In genomic region chr12:21296751-21297406, GRCh38 we compare ENCODE assay signal across 9 cellular contexts. TPM values are rescaled to one million over a fixed set of nuclear protein-coding genes. Genes with fewer than 3 reads are reported as not detected.
A peak's percentile ranks its signal among the peaks of the same experiment; 100 is the strongest.
DNase-seq lines count a peak whose midpoint lies in the region; ATAC-seq and TF ChIP-seq lines count a peak whose summit lies in the region.
"Had no signal": no experiment of that assay in that cellular context is flagged by ENCODE, and none has a peak within 500 bp of the region (broad histone marks: within the 10 kb centered on the region; RNA-seq: fewer than 3 reads in every experiment).

No MANE protein-coding gene starts in this region.

- no peaks in the 10 kb centered on the region for H3K9me3 ChIP-seq in thyroid gland
- H3K9me3 ChIP-seq: SJCRH30 had no signal

- DNase-seq in CD1c-positive myeloid dendritic cell (ENCODE audit: extremely low spot score) (peak; percentile 32), RPMI7951 (ENCODE audit: low read depth) (peak; percentile 13), foreskin keratinocyte (no peak), thyroid gland (peak in 1 of 2 donors; percentile 2)
- no peak for DNase-seq in activated CD8-positive, alpha-beta memory T cell treated with anti-CD3 and anti-CD28 coated beads for 24 hours

- ATAC-seq in GM18499 (IDR thresholded peaks at IDR 0.05; ENCODE audit: insufficient read depth, unreplicated experiment) (peak; percentile 56), HG02938 (IDR thresholded peaks at IDR 0.05; ENCODE audit: unreplicated experiment) (peak; percentile 76), foreskin keratinocyte (peak; percentile 42), HG03045 (IDR thresholded peaks at IDR 0.05; ENCODE audit: unreplicated experiment) (no peak)

- no peak overlapping the region for H3K27ac ChIP-seq in foreskin keratinocyte
- no peak overlapping the region for H3K27ac ChIP-seq in thyroid gland
- H3K27ac ChIP-seq: SJCRH30 had no signal

- H3K27me3 ChIP-seq in foreskin keratinocyte: no peaks in the 10 kb centered on the region
- H3K27me3 ChIP-seq in thyroid gland: no peaks in the 10 kb centered on the region
- H3K27me3 ChIP-seq: SJCRH30 had no signal

- intact Hi-C loops in thyroid gland (cut with DNase I): no loop called here

- no peaks in the 10 kb centered on the region for H3K36me3 ChIP-seq in thyroid gland
- H3K36me3 ChIP-seq: SJCRH30 had no signal

- TF ChIP-seq POLR2A in thyroid gland (IDR thresholded peaks at IDR 0.05): no peak

- H3K4me1 ChIP-seq in foreskin keratinocyte: no peaks in the 10 kb centered on the region
- no peaks in the 10 kb centered on the region for H3K4me1 ChIP-seq in thyroid gland
- H3K4me1 ChIP-seq: SJCRH30 had no signal

- H3K4me3 ChIP-seq in thyroid gland (replicated peaks in 1 of 3): no peak overlapping the region
- H3K4me3 ChIP-seq: SJCRH30 had no signal

- TF ChIP-seq CTCF in foreskin keratinocyte (conservative IDR thresholded peaks at IDR 0.05): peak; percentile 53
- TF ChIP-seq CTCF in thyroid gland (IDR thresholded peaks at IDR 0.05): peak in 5 of 6 experiments; percentile 23 to 69 (median 52)

- 63 to 64% methylated on average over 4 of the region's 4 CpGs for WGBS in thyroid gland, 2 donors

RNA-seq across cellular contexts. Expression of gene SLCO1A2, which starts 37.8 kb away (rescaled TPM):
- not detected in 2 replicates for total RNA-seq in RPMI7951 (2014; rRNA removed; shearing (Covaris generic))
- total RNA-seq in foreskin keratinocyte (not detected in 2 replicates), thyroid gland (1 to 10 TPM in 1 of 4 donors, under 1 TPM in 2, not detected in 1; 0.22 to 1.0 (median 0.54) TPM)
- not detected in 2 replicates for polyA plus RNA-seq in foreskin keratinocyte

Comparison
In these comparisons a context has a peak if more than half of its experiments do, and no peak if none do; other contexts are left out.
1. DNase-seq: peak in CD1c-positive myeloid dendritic cell (single experiment) and RPMI7951 (single experiment); none in foreskin keratinocyte (0 of 2) and activated CD8-positive, alpha-beta memory T cell treated with anti-CD3 and anti-CD28 coated beads for 24 hours (single experiment).